Comparison of ENCODE assay signal across 1 cellular context in the genomic region with DNA sequence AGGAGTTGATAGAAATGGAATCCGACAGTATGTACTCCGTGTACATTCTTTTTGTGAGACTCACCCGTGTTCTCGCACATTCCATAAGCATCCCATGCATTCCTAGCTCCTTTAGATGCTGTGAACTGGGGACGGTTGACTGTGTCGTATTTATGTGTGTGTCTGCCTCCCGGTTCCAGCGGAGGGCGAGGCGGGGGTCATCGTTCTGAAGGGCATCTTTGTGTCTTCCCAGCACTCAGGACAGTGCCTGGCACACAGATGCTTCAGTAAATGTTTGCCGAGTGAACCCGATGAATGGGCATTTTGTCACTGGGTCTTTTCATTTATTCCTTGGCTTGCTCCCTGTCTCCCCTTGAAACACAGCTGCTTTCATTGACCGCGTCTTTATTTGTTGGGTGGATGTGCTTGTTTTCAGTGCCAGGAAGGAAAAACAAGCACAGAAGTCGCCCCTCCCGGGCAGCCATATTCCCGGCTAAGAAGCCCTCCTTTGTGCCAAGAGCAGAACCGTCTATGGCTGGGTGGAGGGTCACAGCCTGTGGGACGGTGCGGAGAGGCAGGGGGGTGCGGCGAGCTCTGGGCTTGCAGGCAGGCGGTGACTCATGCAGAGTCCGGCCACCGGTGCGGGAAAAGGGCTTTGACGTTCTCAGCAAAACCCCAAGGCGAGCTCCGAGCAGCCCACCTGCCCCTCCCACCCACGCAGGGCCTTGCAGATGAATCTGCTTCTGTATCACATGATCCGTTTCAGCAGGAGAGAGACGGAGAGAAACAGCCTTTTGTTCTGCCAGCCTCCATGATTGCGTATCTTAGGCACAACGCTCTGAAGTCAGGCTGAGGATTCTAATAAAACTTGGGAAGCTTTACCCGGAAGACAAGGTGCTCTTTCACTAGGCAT.
TF ChIP-seq lines count a peak whose summit lies in the region.

No MANE protein-coding gene starts in this region.

TF ChIP-seq in endothelial cell of umbilical vein, 7 proteins besides CTCF, POLR2A, EP300 and RAD21:
- TF ChIP-seq, protein P1, sequence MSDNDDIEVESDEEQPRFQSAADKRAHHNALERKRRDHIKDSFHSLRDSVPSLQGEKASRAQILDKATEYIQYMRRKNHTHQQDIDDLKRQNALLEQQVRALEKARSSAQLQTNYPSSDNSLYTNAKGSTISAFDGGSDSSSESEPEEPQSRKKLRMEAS (IDR thresholded peaks at IDR 0.05; ENCODE audit: insufficient read depth, insufficient read length): no peak
- TF ChIP-seq MYC (IDR thresholded peaks at IDR 0.05; ENCODE audit: low read depth, low read length): no peak
TF ChIP-seq in endothelial cell of umbilical vein: peak in this region for 0.
